8 cellular contexts compared by ENCODE assay signal in genomic region chr1:16440480-16441311, GRCh38. TPM values are rescaled to one million over a fixed set of nuclear protein-coding genes. Genes with fewer than 3 reads are reported as not detected.
DNase-seq lines count a peak whose midpoint lies in the region; ATAC-seq lines count a peak whose summit lies in the region.

Gene NECAP2, plus strand, starts transcription at chr1:16440724. Its CDS starts 38 bp downstream, at chr1:16440762.

- no peaks in the 10 kb centered on the region for H3K27me3 Mint-ChIP-seq in activated CD4-positive, alpha-beta T cell treated with anti-CD3 and anti-CD28 coated beads, Interleukin-2, amount 10 ng/mL, durations not matched to agents 7 days and 5 days

- H3K27ac Mint-ChIP-seq in activated CD4-positive, alpha-beta T cell treated with anti-CD3 and anti-CD28 coated beads, Interleukin-2, amount 10 ng/mL, durations not matched to agents 7 days and 5 days: peak within 1 kb of the TSS; percentile 93

- peaks cover 30% of the 10 kb centered on the region for H3K4me1 ChIP-seq in BLaER1

- H3K9ac ChIP-seq in BLaER1: peak within 1 kb of the TSS; percentile 94

- H3K4me3 Mint-ChIP-seq in activated CD4-positive, alpha-beta T cell treated with anti-CD3 and anti-CD28 coated beads, Interleukin-2, amount 10 ng/mL, durations not matched to agents 7 days and 5 days: peak within 1 kb of the TSS; percentile 94

- H3K4me2 ChIP-seq in BLaER1: peak within 1 kb of the TSS; percentile 92

- H3K36me3 Mint-ChIP-seq in activated CD4-positive, alpha-beta T cell treated with anti-CD3 and anti-CD28 coated beads, Interleukin-2, amount 10 ng/mL, durations not matched to agents 7 days and 5 days (ENCODE audit: low read depth): peaks cover 34% of the 10 kb centered on the region

- DNase-seq in NCI-H69 (lab: John Stamatoyannopoulos, UW) (peak; percentile 93), cortex of kidney (lab: John Stamatoyannopoulos, UW) (peak; percentile 47), left kidney (ENCODE audit: low read depth, low spot score) (peak; percentile 97)
- peak; percentile 94 for DNase-seq in activated CD4-positive, alpha-beta T cell treated with anti-CD3 and anti-CD28 coated beads, Interleukin-2, amount 10 ng/mL, durations not matched to agents 7 days and 5 days
- peak; percentile 94 for DNase-seq in stimulated activated CD4-positive, alpha-beta T cell treated with anti-CD3 and anti-CD28 coated beads, Interleukin-1b, Interleukin-23, amount 100 ng/mL, for 48 hours

- peaks cover 36% of the 10 kb centered on the region for H3K36me3 ChIP-seq in BLaER1

- peak within 1 kb of the TSS; percentile 100 for H3K4me3 ChIP-seq in BLaER1

- no peaks in the 10 kb centered on the region for H3K9me3 ChIP-seq in BLaER1

- CTCF ChIA-PET in activated CD4-positive, alpha-beta T cell treated with anti-CD3 and anti-CD28 coated beads, Interleukin-2, amount 10 ng/mL, durations not matched to agents 7 days and 5 days (lab: Charles Lee): interaction anchor here (0.6 to 3.1 kb wide), 22 partner anchors 8 to 204 kb away, joined by 3 to 20 read pairs (median 4); partner anchors contain the start of genes CPLANE2 and SZRD1

- peak within 1 kb of the TSS; percentile 89 for H3K27ac ChIP-seq in BLaER1

- H3K9me3 Mint-ChIP-seq in activated CD4-positive, alpha-beta T cell treated with anti-CD3 and anti-CD28 coated beads, Interleukin-2, amount 10 ng/mL, durations not matched to agents 7 days and 5 days: no peaks in the 10 kb centered on the region

- H3K4me1 Mint-ChIP-seq in activated CD4-positive, alpha-beta T cell treated with anti-CD3 and anti-CD28 coated beads, Interleukin-2, amount 10 ng/mL, durations not matched to agents 7 days and 5 days: peaks cover 41% of the 10 kb centered on the region

- POLR2A ChIA-PET in activated CD4-positive, alpha-beta T cell treated with anti-CD3 and anti-CD28 coated beads, Interleukin-2, amount 10 ng/mL, durations not matched to agents 7 days and 5 days (lab: Charles Lee): interaction anchor here (0.6 to 1.2 kb wide), 4 partner anchors 20 to 77 kb away, joined by 3 to 7 read pairs (median 4); no protein-coding TSS in a partner anchor

- peaks cover 49% of the 10 kb centered on the region for H4K20me1 ChIP-seq in BLaER1

- H3K27me3 ChIP-seq in BLaER1: no peaks in the 10 kb centered on the region

- ATAC-seq in GM19324 (IDR thresholded peaks at IDR 0.05; ENCODE audit: low FRiP score, unreplicated experiment) (peak; percentile 90), HG03520 (IDR thresholded peaks at IDR 0.05; ENCODE audit: unreplicated experiment) (peak; percentile 77)

RNA-seq across cellular contexts. Expression of gene NECAP2, which starts in this region (rescaled TPM):
- total RNA-seq in activated CD4-positive, alpha-beta T cell treated with anti-CD3 and anti-CD28 coated beads, Interleukin-2, amount 10 ng/mL, durations not matched to agents 7 days and 5 days: 100 to 1,000 TPM; 107 to 115 TPM

Comparison
In these comparisons a context has a peak if more than half of its experiments do, and no peak if none do; other contexts are left out.
1. Peak in every context shown above with its lines: DNase-seq, ATAC-seq, H3K4me3 ChIP-seq and H3K27ac ChIP-seq.
2. DNase-seq: peak in every context shown above with its lines; median percentile 97 in left kidney; 94 in activated CD4-positive, alpha-beta T cell treated with anti-CD3 and anti-CD28 coated beads, Interleukin-2, amount 10 ng/mL, durations not matched to agents 7 days and 5 days; 94 in stimulated activated CD4-positive, alpha-beta T cell treated with anti-CD3 and anti-CD28 coated beads, Interleukin-1b, Interleukin-23, amount 100 ng/mL, for 48 hours; 93 in NCI-H69; 47 in cortex of kidney.